ENCODE assay signal across 24 cellular contexts in genomic region chr3:136604961-136605360, GRCh38.
DNase-seq lines count a peak whose midpoint lies in the region; ATAC-seq, FAIRE-seq and TF ChIP-seq lines count a peak whose summit lies in the region.
"Had no signal": no experiment of that assay in that cellular context is flagged by ENCODE, and none has a peak within 500 bp of the region (broad histone marks: within the 10 kb centered on the region; RNA-seq: fewer than 3 reads in every experiment).

No MANE protein-coding gene starts in this region.

- H3K27me3 Mint-ChIP-seq in natural killer cell (ENCODE audit: low read depth in 2 of 2), result no peaks in the 10 kb centered on the region
- no peaks in the 10 kb centered on the region for H3K27me3 Mint-ChIP-seq in natural killer cell treated with Interleukin-12 subunit alpha and Interleukin-12 subunit beta and Interleukin-15 and Interleukin-18, amount 100 ng/mL, for 72 hours
- no peaks in the 10 kb centered on the region for H3K27me3 Mint-ChIP-seq in activated T-helper 17 cell treated with anti-CD3 and anti-CD28 coated beads, Interleukin-2, amount 50 U/mL, for 72 hours
- no peaks in the 10 kb centered on the region for H3K27me3 Mint-ChIP-seq in T-helper 2 cell treated with Interferon-gamma antibody and Interleukin-4, amounts not matched to agents 5 μg/mL and 100 μg/mL, for 36 hours (ENCODE audit: low read depth)
- H3K27me3 Mint-ChIP-seq: activated naive CD8-positive, alpha-beta T cell treated with anti-CD3 and anti-CD28 coated beads for 36 hours; stimulated activated naive CD8-positive, alpha-beta T cell treated with anti-CD3 and anti-CD28 coated beads, Interleukin-15, Interleukin-2, amounts not matched to agents 100 ng/mL and 50 ng/mL, for 24 hours had no signal

- H3K36me3 ChIP-seq in small intestine (ENCODE audit: control insufficient read depth in 2 of 2, insufficient read depth in 2 of 2, low read length in 2 of 2), result no peaks in the 10 kb centered on the region
- H3K36me3 ChIP-seq in testis (ENCODE audit: low read depth, missing control alignments), result no peaks in the 10 kb centered on the region

- H3K4me3 ChIP-seq in small intestine (ENCODE audit: low read depth in 1 of 2, low read length in 2 of 2) (no peak overlapping the region), testis (no peak overlapping the region)
- H3K4me3 ChIP-seq: lower lobe of right lung, right lobe of liver, thyroid gland had no signal

- peak overlapping the region; percentile 7 to 72 for H3K27ac Mint-ChIP-seq in natural killer cell
- no peak overlapping the region for H3K27ac Mint-ChIP-seq in natural killer cell treated with Interleukin-12 subunit alpha and Interleukin-12 subunit beta and Interleukin-15 and Interleukin-18, amount 100 ng/mL, for 72 hours
- H3K27ac Mint-ChIP-seq in activated T-helper 17 cell treated with anti-CD3 and anti-CD28 coated beads, Interleukin-2, amount 50 U/mL, for 72 hours, result peak overlapping the region; percentile 1
- no peak overlapping the region for H3K27ac Mint-ChIP-seq in T-helper 2 cell treated with Interferon-gamma antibody and Interleukin-4, amounts not matched to agents 5 μg/mL and 100 μg/mL, for 36 hours
- H3K27ac Mint-ChIP-seq: activated naive CD8-positive, alpha-beta T cell treated with anti-CD3 and anti-CD28 coated beads for 36 hours had no signal

- no peak overlapping the region for H3K4me3 Mint-ChIP-seq in natural killer cell
- no peak overlapping the region for H3K4me3 Mint-ChIP-seq in natural killer cell treated with Interleukin-12 subunit alpha and Interleukin-12 subunit beta and Interleukin-15 and Interleukin-18, amount 100 ng/mL, for 72 hours
- no peak overlapping the region for H3K4me3 Mint-ChIP-seq in activated T-helper 17 cell treated with anti-CD3 and anti-CD28 coated beads, Interleukin-2, amount 50 U/mL, for 72 hours
- H3K4me3 Mint-ChIP-seq in T-helper 2 cell treated with Interferon-gamma antibody and Interleukin-4, amounts not matched to agents 5 μg/mL and 100 μg/mL, for 36 hours, result no peak overlapping the region
- H3K4me3 Mint-ChIP-seq: activated naive CD8-positive, alpha-beta T cell treated with anti-CD3 and anti-CD28 coated beads for 36 hours; neural crest cell; stimulated activated naive CD8-positive, alpha-beta T cell treated with anti-CD3 and anti-CD28 coated beads, Interleukin-15, Interleukin-2, amounts not matched to agents 100 ng/mL and 50 ng/mL, for 24 hours had no signal

- no peaks in the 10 kb centered on the region for H3K4me1 ChIP-seq in small intestine (ENCODE audit: control insufficient read depth in 2 of 2, insufficient read depth in 1 of 2, low read depth in 1 of 2, low read length in 1 of 2)
- H3K4me1 ChIP-seq in testis, result no peaks in the 10 kb centered on the region
- H3K4me1 ChIP-seq: lower lobe of right lung, right lobe of liver, thyroid gland had no signal

- TF ChIP-seq CTCF in natural killer cell (IDR thresholded peaks at IDR 0.05), result no peak
- TF ChIP-seq CTCF in testis (IDR thresholded peaks at IDR 0.05), result no peak

- no peaks in the 10 kb centered on the region for H3K36me3 Mint-ChIP-seq in natural killer cell
- no peaks in the 10 kb centered on the region for H3K36me3 Mint-ChIP-seq in natural killer cell treated with Interleukin-12 subunit alpha and Interleukin-12 subunit beta and Interleukin-15 and Interleukin-18, amount 100 ng/mL, for 72 hours
- peaks cover 65% of the 10 kb centered on the region for H3K36me3 Mint-ChIP-seq in activated T-helper 17 cell treated with anti-CD3 and anti-CD28 coated beads, Interleukin-2, amount 50 U/mL, for 72 hours (ENCODE audit: low read depth)
- H3K36me3 Mint-ChIP-seq in T-helper 2 cell treated with Interferon-gamma antibody and Interleukin-4, amounts not matched to agents 5 μg/mL and 100 μg/mL, for 36 hours (ENCODE audit: low read depth), result peaks cover 19% of the 10 kb centered on the region

- no peak overlapping the region for H3K27ac ChIP-seq in small intestine (ENCODE audit: low read depth in 1 of 2, low read length in 1 of 2)
- H3K27ac ChIP-seq in testis, result no peak overlapping the region
- H3K27ac ChIP-seq: 22Rv1, lower lobe of right lung, right lobe of liver, thyroid gland, VCaP had no signal

- TF ChIP-seq POLR2A in testis (IDR thresholded peaks at IDR 0.05), result no peak

- FAIRE-seq in small intestine (lab: Jason Lieb, UNC) (no peak), urothelium cell line (lab: Jason Lieb, UNC) (no peak)
- FAIRE-seq: GM12891 had no signal

- H3K27me3 ChIP-seq in small intestine (ENCODE audit: control insufficient read depth in 2 of 2, insufficient read depth in 2 of 2, low read length in 2 of 2) (no peaks in the 10 kb centered on the region), testis (no peaks in the 10 kb centered on the region)
- H3K27me3 ChIP-seq: right lobe of liver, thyroid gland had no signal

- H3K9me3 ChIP-seq in small intestine (ENCODE audit: control insufficient read depth, low read depth), result no peaks in the 10 kb centered on the region
- no peaks in the 10 kb centered on the region for H3K9me3 ChIP-seq in testis
- H3K9me3 ChIP-seq: lower lobe of right lung, right lobe of liver, thyroid gland had no signal

- no peak for ATAC-seq in natural killer cell
- no peak for ATAC-seq in natural killer cell treated with Interleukin-12 subunit alpha and Interleukin-12 subunit beta and Interleukin-15 and Interleukin-18, amount 100 ng/mL, for 72 hours
- no peak for ATAC-seq in activated T-helper 17 cell treated with anti-CD3 and anti-CD28 coated beads, Interleukin-2, amount 50 U/mL, for 72 hours (replicated peaks)
- ATAC-seq: lower lobe of right lung, right lobe of liver, SK-N-SH treated with all-trans-retinoic acid at 6 μM for 48 hours had no signal

- peaks cover 14 to 20% of the 10 kb centered on the region in 2 donors for H3K4me1 Mint-ChIP-seq in natural killer cell
- H3K4me1 Mint-ChIP-seq in natural killer cell treated with Interleukin-12 subunit alpha and Interleukin-12 subunit beta and Interleukin-15 and Interleukin-18, amount 100 ng/mL, for 72 hours (ENCODE audit: low read depth in 2 of 2), result peaks cover 0 to 6% of the 10 kb centered on the region in 2 donors
- peaks cover 14% of the 10 kb centered on the region for H3K4me1 Mint-ChIP-seq in activated T-helper 17 cell treated with anti-CD3 and anti-CD28 coated beads, Interleukin-2, amount 50 U/mL, for 72 hours
- H3K4me1 Mint-ChIP-seq in T-helper 2 cell treated with Interferon-gamma antibody and Interleukin-4, amounts not matched to agents 5 μg/mL and 100 μg/mL, for 36 hours (ENCODE audit: low read depth), result peaks cover 7% of the 10 kb centered on the region
- H3K4me1 Mint-ChIP-seq: neural crest cell had no signal

- H3K9me3 Mint-ChIP-seq in natural killer cell, result no peaks in the 10 kb centered on the region
- H3K9me3 Mint-ChIP-seq in natural killer cell treated with Interleukin-12 subunit alpha and Interleukin-12 subunit beta and Interleukin-15 and Interleukin-18, amount 100 ng/mL, for 72 hours, result no peaks in the 10 kb centered on the region
- no peaks in the 10 kb centered on the region for H3K9me3 Mint-ChIP-seq in activated T-helper 17 cell treated with anti-CD3 and anti-CD28 coated beads, Interleukin-2, amount 50 U/mL, for 72 hours
- H3K9me3 Mint-ChIP-seq in T-helper 2 cell treated with Interferon-gamma antibody and Interleukin-4, amounts not matched to agents 5 μg/mL and 100 μg/mL, for 36 hours, result no peaks in the 10 kb centered on the region
- H3K9me3 Mint-ChIP-seq: activated naive CD8-positive, alpha-beta T cell treated with anti-CD3 and anti-CD28 coated beads for 36 hours; neural crest cell; stimulated activated naive CD8-positive, alpha-beta T cell treated with anti-CD3 and anti-CD28 coated beads, Interleukin-15, Interleukin-2, amounts not matched to agents 100 ng/mL and 50 ng/mL, for 24 hours had no signal

- DNase-seq in natural killer cell (no peak), fibroblast of gingiva (ENCODE audit: low read depth) (peak; percentile 7), small intestine (no peak), testis (no peak), urothelium cell line (ENCODE audit: low spot score) (no peak)
- DNase-seq in natural killer cell treated with Interleukin-12 subunit alpha and Interleukin-12 subunit beta and Interleukin-15 and Interleukin-18, amount 100 ng/mL, for 72 hours (ENCODE audit: low spot score), result no peak
- DNase-seq in T-helper 2 cell treated with Interferon-gamma antibody and Interleukin-4, amounts not matched to agents 5 μg/mL and 100 μg/mL, for 36 hours (ENCODE audit: low spot score), result no peak
- DNase-seq: activated CD4-positive, alpha-beta T cell treated with anti-CD3 and anti-CD28 coated beads for 48 hours; activated naive CD8-positive, alpha-beta T cell treated with anti-CD3 and anti-CD28 coated beads for 36 hours; AML-193; lower lobe of right lung; NCI-H1092 treated with DMSO at 0.1 percent for 48 hours; NCI-H1930; NCI-H748 treated with DMSO at 0.1 percent for 48 hours; right lobe of liver; stimulated activated CD4-positive, alpha-beta T cell treated with anti-CD3 and anti-CD28 coated beads, Interleukin-15, amount 100 ng/mL, for 24 hours; thyroid gland had no signal

- WGBS in small intestine, 3 donors, result 60 to 78% (median 72%) methylated on average over 1 of the region's 1 CpG
- 82 to 87% methylated on average over 1 of the region's 1 CpG for WGBS in testis, 2 donors

- intact Hi-C loops in natural killer cell (cut with micrococcal nuclease) (no loop called here), testis (cut with DNase I; ENCODE audit: low total_unique reads) (no loop called here)

Comparison
In these comparisons a context has a peak if more than half of its experiments do, and no peak if none do; other contexts are left out.
1. H3K27ac Mint-ChIP-seq: peak in natural killer cell (2 of 2) and activated T-helper 17 cell treated with anti-CD3 and anti-CD28 coated beads, Interleukin-2, amount 50 U/mL, for 72 hours (single experiment); none in natural killer cell treated with Interleukin-12 subunit alpha and Interleukin-12 subunit beta and Interleukin-15 and Interleukin-18, amount 100 ng/mL, for 72 hours (0 of 2) and T-helper 2 cell treated with Interferon-gamma antibody and Interleukin-4, amounts not matched to agents 5 μg/mL and 100 μg/mL, for 36 hours (single experiment).